ENCODE assay signal across 8 cellular contexts in genomic region chr15:93029613-93030429, GRCh38. TPM values are rescaled to one million over a fixed set of nuclear protein-coding genes. Genes with fewer than 3 reads are reported as not detected.
A peak's percentile ranks its signal among the peaks of the same experiment; 100 is the strongest.
DNase-seq lines count a peak whose midpoint lies in the region; ATAC-seq and TF ChIP-seq lines count a peak whose summit lies in the region.

No MANE protein-coding gene starts in this region.

- H3K4me1 Mint-ChIP-seq in dendritic cell treated with granulocyte-macrophage colony-stimulating factor and Interleukin-4, amounts not matched to agents 40 ng/mL and 50 ng/mL, for 4 days (ENCODE audit: low read depth) = peaks cover 62% of the 10 kb centered on the region
- peaks cover 11% of the 10 kb centered on the region for H3K4me1 Mint-ChIP-seq in activated T-helper 2 cell treated with anti-CD3 and anti-CD28 coated beads, Interferon-gamma antibody, Interleukin-2, Interleukin-4, amounts not matched to agents 10 μg/mL and 5 μg/mL and 100 μg/mL, durations not matched to agents 14 hours and 24 hours and 36 hours (ENCODE audit: low read depth)

- H3K27ac Mint-ChIP-seq in dendritic cell treated with granulocyte-macrophage colony-stimulating factor and Interleukin-4, amounts not matched to agents 40 ng/mL and 50 ng/mL, for 4 days = peak overlapping the region; percentile 95
- H3K27ac Mint-ChIP-seq in activated T-helper 2 cell treated with anti-CD3 and anti-CD28 coated beads, Interferon-gamma antibody, Interleukin-2, Interleukin-4, amounts not matched to agents 10 μg/mL and 5 μg/mL and 100 μg/mL, durations not matched to agents 14 hours and 24 hours and 36 hours = no peak overlapping the region

- H3K36me3 Mint-ChIP-seq in dendritic cell treated with granulocyte-macrophage colony-stimulating factor and Interleukin-4, amounts not matched to agents 40 ng/mL and 50 ng/mL, for 4 days (ENCODE audit: low read depth) = peaks cover 38% of the 10 kb centered on the region
- peaks cover 23% of the 10 kb centered on the region for H3K36me3 Mint-ChIP-seq in activated T-helper 2 cell treated with anti-CD3 and anti-CD28 coated beads, Interferon-gamma antibody, Interleukin-2, Interleukin-4, amounts not matched to agents 10 μg/mL and 5 μg/mL and 100 μg/mL, durations not matched to agents 14 hours and 24 hours and 36 hours (ENCODE audit: low read depth)

- H3K9me3 Mint-ChIP-seq in dendritic cell treated with granulocyte-macrophage colony-stimulating factor and Interleukin-4, amounts not matched to agents 40 ng/mL and 50 ng/mL, for 4 days = no peaks in the 10 kb centered on the region
- no peaks in the 10 kb centered on the region for H3K9me3 Mint-ChIP-seq in activated T-helper 2 cell treated with anti-CD3 and anti-CD28 coated beads, Interferon-gamma antibody, Interleukin-2, Interleukin-4, amounts not matched to agents 10 μg/mL and 5 μg/mL and 100 μg/mL, durations not matched to agents 14 hours and 24 hours and 36 hours

- no peak for TF ChIP-seq CTCF in 22Rv1 (IDR thresholded peaks at IDR 0.05)

- 0 out of 2 replicates have a peak overlapping the region, but pooled peaks have one; percentile 8 for H3K27ac ChIP-seq in 22Rv1

- intact Hi-C loops in dendritic cell treated with granulocyte-macrophage colony-stimulating factor and Interleukin-4, amounts not matched to agents 40 ng/mL and 50 ng/mL, for 4 days (cut with micrococcal nuclease) = loop anchor here (2.0 kb wide), 1 partner anchor 1091 kb away; no protein-coding TSS in a partner anchor
- intact Hi-C loops in activated T-helper 2 cell treated with anti-CD3 and anti-CD28 coated beads, Interferon-gamma antibody, Interleukin-2, Interleukin-4, amounts not matched to agents 10 μg/mL and 5 μg/mL and 100 μg/mL, durations not matched to agents 14 hours and 24 hours and 36 hours (cut with micrococcal nuclease) = loop anchor here (1.0 to 5.0 kb wide), 2 partner anchors 228 to 1090 kb away; no protein-coding TSS in a partner anchor

- DNase-seq in HuH-7 (ENCODE audit: low spot score) = peak; percentile 16
- DNase-seq in myocyte (ENCODE audit: low read depth) = peak; percentile 72
- no peak for DNase-seq in 8988T
- DNase-seq in activated T-helper 2 cell treated with anti-CD3 and anti-CD28 coated beads, Interferon-gamma antibody, Interleukin-2, Interleukin-4, amounts not matched to agents 10 μg/mL and 5 μg/mL and 100 μg/mL, durations not matched to agents 14 hours and 24 hours and 36 hours (ENCODE audit: low spot score) = no peak

- H3K27me3 Mint-ChIP-seq in dendritic cell treated with granulocyte-macrophage colony-stimulating factor and Interleukin-4, amounts not matched to agents 40 ng/mL and 50 ng/mL, for 4 days = peaks cover 7% of the 10 kb centered on the region
- no peaks in the 10 kb centered on the region for H3K27me3 Mint-ChIP-seq in activated T-helper 2 cell treated with anti-CD3 and anti-CD28 coated beads, Interferon-gamma antibody, Interleukin-2, Interleukin-4, amounts not matched to agents 10 μg/mL and 5 μg/mL and 100 μg/mL, durations not matched to agents 14 hours and 24 hours and 36 hours (ENCODE audit: low read depth)

- ATAC-seq in GM18517 (IDR thresholded peaks at IDR 0.05; ENCODE audit: unreplicated experiment) = no peak
- no peak for ATAC-seq in GM19395 (IDR thresholded peaks at IDR 0.05; ENCODE audit: unreplicated experiment)

- no peak overlapping the region for H3K4me3 Mint-ChIP-seq in dendritic cell treated with granulocyte-macrophage colony-stimulating factor and Interleukin-4, amounts not matched to agents 40 ng/mL and 50 ng/mL, for 4 days
- no peak overlapping the region for H3K4me3 Mint-ChIP-seq in activated T-helper 2 cell treated with anti-CD3 and anti-CD28 coated beads, Interferon-gamma antibody, Interleukin-2, Interleukin-4, amounts not matched to agents 10 μg/mL and 5 μg/mL and 100 μg/mL, durations not matched to agents 14 hours and 24 hours and 36 hours (ENCODE audit: low read depth)

RNA-seq across cellular contexts. Expression of gene RGMA, which starts 59.2 kb away (rescaled TPM):
- total RNA-seq in myocyte = 0.10 and 0.16 TPM in 2 replicates
- 0.01 TPM for polyA plus RNA-seq in myocyte (2012)
- total RNA-seq in activated T-helper 2 cell treated with anti-CD3 and anti-CD28 coated beads, Interferon-gamma antibody, Interleukin-2, Interleukin-4, amounts not matched to agents 10 μg/mL and 5 μg/mL and 100 μg/mL, durations not matched to agents 14 hours and 24 hours and 36 hours = not detected in 2 replicates

Comparison
In these comparisons a context has a peak if more than half of its experiments do, and no peak if none do; other contexts are left out.
1. DNase-seq: peak in HuH-7 (single experiment) and myocyte (single experiment); none in 8988T (single experiment) and activated T-helper 2 cell treated with anti-CD3 and anti-CD28 coated beads, Interferon-gamma antibody, Interleukin-2, Interleukin-4, amounts not matched to agents 10 μg/mL and 5 μg/mL and 100 μg/mL, durations not matched to agents 14 hours and 24 hours and 36 hours (single experiment).